ENCODE assay signal across 11 cellular contexts in the genomic region with DNA sequence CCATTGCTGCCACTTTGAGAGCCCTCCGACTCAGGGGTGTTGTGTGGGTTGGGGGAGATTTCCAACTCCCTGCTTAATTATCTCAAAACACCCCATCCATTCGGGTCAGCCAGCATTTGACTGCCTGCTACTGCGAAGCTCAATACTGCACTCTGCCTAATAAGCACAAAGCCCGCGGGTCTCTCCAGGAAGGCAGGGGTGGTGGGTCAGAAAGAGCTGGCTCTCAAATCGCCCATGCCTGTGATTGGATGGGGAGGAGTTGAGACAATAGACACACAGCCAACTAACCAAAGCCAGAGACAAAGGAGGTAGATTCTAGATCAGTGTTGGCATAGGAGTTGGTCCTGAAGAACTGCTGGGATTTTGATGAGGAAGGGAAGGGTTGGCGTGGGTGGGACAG. TPM values are rescaled to one million over a fixed set of nuclear protein-coding genes. Genes with fewer than 3 reads are reported as not detected.
A peak's percentile ranks its signal among the peaks of the same experiment; 100 is the strongest.
DNase-seq lines count a peak whose midpoint lies in the region; ATAC-seq and TF ChIP-seq lines count a peak whose summit lies in the region.
"Had no signal": no experiment of that assay in that cellular context is flagged by ENCODE, and none has a peak within 500 bp of the region (broad histone marks: within the 10 kb centered on the region; RNA-seq: fewer than 3 reads in every experiment).

No MANE protein-coding gene starts in this region.

- no peak for ATAC-seq in natural killer cell treated with Interleukin-12 subunit alpha and Interleukin-12 subunit beta and Interleukin-15 and Interleukin-18, amount 100 ng/mL, for 72 hours
- no peak for ATAC-seq in GM19467 (IDR thresholded peaks at IDR 0.05; ENCODE audit: unreplicated experiment)
- no peak for ATAC-seq in GM21360 (IDR thresholded peaks at IDR 0.05; ENCODE audit: unreplicated experiment)

- H3K9ac ChIP-seq in HUES64 (ENCODE audit: low read depth, low read length): 0 out of 2 replicates have a peak overlapping the region, but pooled peaks have one; percentile 6

- DNase-seq in coronary artery (ENCODE audit: low spot score): no peak
- no peak for DNase-seq in natural killer cell treated with Interleukin-12 subunit alpha and Interleukin-12 subunit beta and Interleukin-15 and Interleukin-18, amount 100 ng/mL, for 72 hours (ENCODE audit: low spot score)
- DNase-seq in stimulated activated CD4-positive, alpha-beta T cell treated with anti-CD3 and anti-CD28 coated beads, Interleukin-1b, Interleukin-23, amount 100 ng/mL, for 48 hours: no peak
- no peak for DNase-seq in putamen (ENCODE audit: low spot score)
- DNase-seq: NCI-H524 had no signal

- no peaks in the 10 kb centered on the region for H3K27me3 Mint-ChIP-seq in natural killer cell treated with Interleukin-12 subunit alpha and Interleukin-12 subunit beta and Interleukin-15 and Interleukin-18, amount 100 ng/mL, for 72 hours

- H3K9me3 Mint-ChIP-seq in natural killer cell treated with Interleukin-12 subunit alpha and Interleukin-12 subunit beta and Interleukin-15 and Interleukin-18, amount 100 ng/mL, for 72 hours: no peaks in the 10 kb centered on the region

- H3K36me3 ChIP-seq in ACC112 (ENCODE audit: insufficient read depth, low read length): peaks cover 9% of the 10 kb centered on the region; the same call in 1 of the 2 replicates
- H3K36me3 ChIP-seq in HUES64 (ENCODE audit: insufficient read depth, low read length): no peaks in the 10 kb centered on the region

- WGBS in HUES64: 84% methylated on average over 6 of the region's 7 CpGs

- peaks cover 46% of the 10 kb centered on the region for H3K4me1 ChIP-seq in ACC112 (ENCODE audit: control insufficient read depth, insufficient read depth, low read length, unreplicated experiment)
- H3K4me1 ChIP-seq in HUES64 (ENCODE audit: insufficient read depth, low read length): peaks cover 24% of the 10 kb centered on the region

- H3K4me3 Mint-ChIP-seq in natural killer cell treated with Interleukin-12 subunit alpha and Interleukin-12 subunit beta and Interleukin-15 and Interleukin-18, amount 100 ng/mL, for 72 hours: peak overlapping the region; percentile 83

- TF ChIP-seq CTCF in coronary artery (IDR thresholded peaks at IDR 0.05): no peak

- H3K9me3 ChIP-seq in HUES64 (ENCODE audit: insufficient read depth, low read depth, low read length): no peaks in the 10 kb centered on the region; the same call in 1 of the 2 replicates
- H3K9me3 ChIP-seq: neutrophil had no signal

- no peaks in the 10 kb centered on the region for H3K27me3 ChIP-seq in ACC112 (ENCODE audit: insufficient read depth, low read length)
- H3K27me3 ChIP-seq in HUES64 (ENCODE audit: insufficient read depth, low read length): no peaks in the 10 kb centered on the region
- H3K27me3 ChIP-seq: neutrophil had no signal

- H2AFZ ChIP-seq in ACC112 (ENCODE audit: low read length, unreplicated experiment): peak overlapping the region; percentile 20

- H3K79me2 ChIP-seq in ACC112 (ENCODE audit: control insufficient read depth, insufficient read depth, low read length, unreplicated experiment): peaks cover 38% of the 10 kb centered on the region

- H3K27ac ChIP-seq in ACC112 (ENCODE audit: low read depth, low read length) (peak overlapping the region; percentile 98), HUES64 (ENCODE audit: low read depth, low read length) (peak overlapping the region; percentile 47), coronary artery (peak overlapping the region; percentile 58 to 88)
- H3K27ac ChIP-seq: C4-2B, neutrophil had no signal

- H3K4me1 Mint-ChIP-seq in natural killer cell treated with Interleukin-12 subunit alpha and Interleukin-12 subunit beta and Interleukin-15 and Interleukin-18, amount 100 ng/mL, for 72 hours (ENCODE audit: low read depth in 2 of 2): peaks cover 62 to 66% of the 10 kb centered on the region in 2 donors

- H3K27ac Mint-ChIP-seq in natural killer cell treated with Interleukin-12 subunit alpha and Interleukin-12 subunit beta and Interleukin-15 and Interleukin-18, amount 100 ng/mL, for 72 hours: peak overlapping the region; percentile 97 to 98

- H3K36me3 Mint-ChIP-seq in natural killer cell treated with Interleukin-12 subunit alpha and Interleukin-12 subunit beta and Interleukin-15 and Interleukin-18, amount 100 ng/mL, for 72 hours: no peaks in the 10 kb centered on the region

- H3K4me3 ChIP-seq in ACC112 (ENCODE audit: low read depth, low read length) (peak overlapping the region; percentile 15; the same call in 1 of the 2 replicates), HUES64 (ENCODE audit: low read length) (no peak overlapping the region), coronary artery (no peak overlapping the region)

RNA-seq across cellular contexts. Expression of gene XAF1, which starts 2.3 kb away (rescaled TPM):
- polyA plus RNA-seq in HUES64 (2013, experiment 1 of 2): not detected
- 0.44 TPM for polyA plus RNA-seq in HUES64 (2013, experiment 2 of 2)
- 100 to 1,000 TPM in 1 of 2 donors, 10 to 100 TPM in 1; 53.7 to 110 TPM for total RNA-seq in natural killer cell treated with Interleukin-12 subunit alpha and Interleukin-12 subunit beta and Interleukin-15 and Interleukin-18, amount 100 ng/mL, for 72 hours

RNA-seq across cellular contexts. Expression of gene FBXO39, which starts 22.4 kb away (rescaled TPM):
- polyA plus RNA-seq in HUES64 (2013, experiment 1 of 2): not detected
- polyA plus RNA-seq in HUES64 (2013, experiment 2 of 2): not detected
- under 1 TPM; 0.42 to 0.55 TPM for total RNA-seq in natural killer cell treated with Interleukin-12 subunit alpha and Interleukin-12 subunit beta and Interleukin-15 and Interleukin-18, amount 100 ng/mL, for 72 hours

RNA-seq across cellular contexts. Expression of gene SLC13A5, which starts 40.4 kb away (rescaled TPM):
- polyA plus RNA-seq in HUES64 (2013, experiment 1 of 2): 0.65 TPM
- polyA plus RNA-seq in HUES64 (2013, experiment 2 of 2): 0.63 TPM
- total RNA-seq in natural killer cell treated with Interleukin-12 subunit alpha and Interleukin-12 subunit beta and Interleukin-15 and Interleukin-18, amount 100 ng/mL, for 72 hours: not detected

Comparison
In these comparisons a context has a peak if more than half of its experiments do, and no peak if none do; other contexts are left out.
1. H3K27ac ChIP-seq: peak in every context shown above with its lines; median percentile 98 in ACC112; 73 in coronary artery; 47 in HUES64.